27 cellular contexts compared by ENCODE assay signal in genomic region chr1:21414002-21414401, GRCh38.
"Had no signal": no experiment of that assay in that cellular context is flagged by ENCODE, and none has a peak within 500 bp of the region (broad histone marks: within the 10 kb centered on the region; RNA-seq: fewer than 3 reads in every experiment).

No MANE protein-coding gene starts in this region.

- H3K4me3 ChIP-seq: ascending aorta, breast epithelium, cardiac muscle cell, colonic mucosa, dorsolateral prefrontal cortex had no signal

- H3K9me3 ChIP-seq: ascending aorta, breast epithelium, colonic mucosa had no signal

- H3K27ac ChIP-seq: ascending aorta, breast epithelium, cardiac muscle cell, colonic mucosa, dorsolateral prefrontal cortex had no signal

- DNase-seq: activated CD4-positive, alpha-beta memory T cell treated with anti-CD3 and anti-CD28 coated beads for 36 hours; activated CD4-positive, alpha-beta T cell treated with anti-CD3 and anti-CD28 coated beads for 36 hours; activated CD4-positive, alpha-beta T cell treated with anti-CD3 and anti-CD28 coated beads, Interleukin-2, amount 10 ng/mL, durations not matched to agents 24 days and 14 days; activated CD4-positive, CD25-positive, alpha-beta regulatory T cell; activated CD4-positive, CD25-positive, alpha-beta regulatory T cell treated with anti-CD3 and anti-CD28 coated beads, Interleukin-2, amount 50 U/mL, for 72 hours; activated CD8-positive, alpha-beta memory T cell treated with anti-CD3 and anti-CD28 coated beads, Interleukin-2, amount 10 ng/mL, durations not matched to agents 7 days and 5 days; activated CD8-positive, alpha-beta memory T cell treated with anti-CD3 and anti-CD28 coated beads, Interleukin-2, amount 50 U/mL, for 4 hours; activated CD8-positive, alpha-beta T cell treated with anti-CD3 and anti-CD28 coated beads, Interleukin-2, amount 10 ng/mL, durations not matched to agents 7 days and 5 days; activated effector memory CD4-positive, alpha-beta T cell treated with anti-CD3 and anti-CD28 coated beads, Interleukin-2, amount 50 U/mL, for 16 hours; activated naive CD4-positive, alpha-beta T cell treated with anti-CD3 and anti-CD28 coated beads for 36 hours; activated naive CD8-positive, alpha-beta T cell treated with anti-CD3 and anti-CD28 coated beads, Interleukin-2, amount 10 ng/mL, durations not matched to agents 7 days and 5 days; activated T-cell treated with anti-CD3 and anti-CD28 coated beads, Interleukin-2, amount 50 U/mL, for 1 hour; activated T-cell treated with anti-CD3 and anti-CD28 coated beads, Interleukin-2, amount 50 U/mL, for 48 hours; central memory CD4-positive, alpha-beta T cell; cerebellar nuclear complex; colonic mucosa; dorsolateral prefrontal cortex; effector memory CD4-positive, alpha-beta T cell; endodermal cell; foreskin fibroblast; T-helper 2 cell had no signal

- FAIRE-seq: frontal cortex had no signal

- H3K36me3 ChIP-seq: ascending aorta, breast epithelium, cardiac muscle cell, colonic mucosa had no signal

- H3K4me1 ChIP-seq: ascending aorta, breast epithelium, colonic mucosa had no signal

- ATAC-seq: activated CD4-positive, alpha-beta T cell treated with anti-CD3 and anti-CD28 coated beads for 36 hours; activated CD8-positive, alpha-beta memory T cell treated with anti-CD3 and anti-CD28 coated beads, Interleukin-2, amount 10 ng/mL, durations not matched to agents 7 days and 5 days; activated CD8-positive, alpha-beta T cell treated with anti-CD3 and anti-CD28 coated beads, Interleukin-2, amount 10 ng/mL, durations not matched to agents 7 days and 5 days; activated naive CD4-positive, alpha-beta T cell treated with anti-CD3 and anti-CD28 coated beads, Interleukin-2, amount 50 U/mL, for 72 hours; esophagus mucosa had no signal

- H3K27me3 ChIP-seq: ascending aorta, breast epithelium, colonic mucosa had no signal
